ENCODE assay signal across 8 cellular contexts in the genomic region with DNA sequence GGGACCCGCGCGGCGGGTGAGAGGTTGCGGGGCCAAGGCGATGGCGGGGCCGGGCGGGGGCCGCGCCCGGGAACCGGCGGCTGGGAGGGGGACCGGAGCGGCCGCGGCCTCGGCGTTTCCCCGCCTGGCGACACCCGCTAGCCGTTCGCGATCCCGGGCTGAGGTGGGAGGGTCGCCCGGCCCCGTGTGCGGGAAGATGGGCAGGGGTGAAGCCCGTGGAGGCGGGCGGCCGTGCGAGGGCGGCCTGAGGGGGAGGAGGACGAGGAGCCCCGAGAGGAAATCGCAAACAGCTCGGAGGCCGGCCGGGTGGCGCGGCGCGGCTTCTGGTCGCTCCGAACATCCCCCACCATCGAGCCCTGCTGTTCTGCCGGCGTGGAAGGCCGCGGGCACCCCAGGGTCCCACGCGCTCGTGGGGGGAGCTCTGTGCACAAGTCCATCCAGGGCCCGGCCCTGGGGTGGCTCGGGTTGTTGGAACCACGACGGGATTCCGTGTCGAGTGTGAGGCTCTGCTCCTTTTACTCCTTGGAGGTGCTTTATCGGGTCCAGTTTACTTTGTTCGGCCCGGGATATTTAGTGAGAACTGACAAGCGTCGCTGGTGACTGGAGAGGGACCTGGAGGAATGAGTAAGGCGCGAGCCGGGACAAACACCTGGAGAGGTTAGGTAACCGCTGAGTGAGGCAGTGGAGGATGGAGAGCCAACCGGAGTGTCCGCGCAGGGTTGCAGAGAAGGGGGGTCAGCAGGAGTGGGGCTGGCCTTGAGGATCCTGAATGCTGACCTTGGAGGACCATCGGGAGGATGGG. TPM values are rescaled to one million over a fixed set of nuclear protein-coding genes. Genes with fewer than 3 reads are reported as not detected.
DNase-seq lines count a peak whose midpoint lies in the region; TF ChIP-seq lines count a peak whose summit lies in the region.

No MANE protein-coding gene starts in this region.

- no peaks in the 10 kb centered on the region for H3K27me3 Mint-ChIP-seq in CD8-positive, alpha-beta memory T cell
- H3K27me3 Mint-ChIP-seq in MCF 10A (ENCODE audit: insufficient read depth, unreplicated experiment): no peaks in the 10 kb centered on the region

- DNase-seq in CD8-positive, alpha-beta memory T cell: peak; percentile 15 to 61 (median 44)
- peak; percentile 81 for DNase-seq in GM20000 (ENCODE audit: low spot score)
- peak; percentile 33 for DNase-seq in HK-2 (ENCODE audit: unreplicated experiment)
- DNase-seq in T-helper 22 cell (ENCODE audit: low read depth): peak; percentile 2
- peak; percentile 50 for DNase-seq in MCF 10A (ENCODE audit: unreplicated experiment)
- no peak for DNase-seq in foreskin melanocyte

- TF ChIP-seq CTCF in GM20000 (IDR thresholded peaks at IDR 0.05; ENCODE audit: extremely low read depth, missing control alignments) (no peak), MCF 10A (IDR thresholded peaks at IDR 0.05; ENCODE audit: unreplicated experiment) (no peak)

- H3K27ac Mint-ChIP-seq in CD8-positive, alpha-beta memory T cell: peak overlapping the region; percentile 62 to 97 (median 86)
- peak overlapping the region; percentile 40 for H3K27ac Mint-ChIP-seq in MCF 10A (ENCODE audit: low read depth, unreplicated experiment)

- no peaks in the 10 kb centered on the region for H3K36me3 ChIP-seq in CD8-positive, alpha-beta memory T cell (ENCODE audit: insufficient read depth, low read length)
- H3K36me3 ChIP-seq in iPS-20b (ENCODE audit: insufficient read depth, low read depth, low read length): no peaks in the 10 kb centered on the region
- H3K36me3 ChIP-seq in skeletal muscle tissue (ENCODE audit: control insufficient read depth in 3 of 3, insufficient read depth in 3 of 3, low read length in 3 of 3): no peaks in the 10 kb centered on the region

- peaks cover 40% of the 10 kb centered on the region for H3K4me1 ChIP-seq in CD8-positive, alpha-beta memory T cell (ENCODE audit: insufficient read depth, low read length)
- H3K4me1 ChIP-seq in iPS-20b (ENCODE audit: insufficient read depth, low read length): peaks cover 3% of the 10 kb centered on the region; the same call in 1 of the 2 replicates
- peaks cover 3 to 30% (median 22%) of the 10 kb centered on the region in 3 donors for H3K4me1 ChIP-seq in skeletal muscle tissue (ENCODE audit: control insufficient read depth in 3 of 3, insufficient read depth in 3 of 3, low read length in 3 of 3)

- peak overlapping the region; percentile 61 for H3K27ac ChIP-seq in CD8-positive, alpha-beta memory T cell (ENCODE audit: low read depth, low read length)
- H3K27ac ChIP-seq in iPS-20b (ENCODE audit: low read length) (no peak overlapping the region), skeletal muscle tissue (ENCODE audit: low read depth, low read length) (peak overlapping the region; percentile 83)

- no peaks in the 10 kb centered on the region for H3K27me3 ChIP-seq in CD8-positive, alpha-beta memory T cell (ENCODE audit: insufficient read depth, low read length, poor library complexity, severe bottlenecking)
- H3K27me3 ChIP-seq in iPS-20b (ENCODE audit: insufficient read depth, low read length): peaks cover 51% of the 10 kb centered on the region
- H3K27me3 ChIP-seq in skeletal muscle tissue (ENCODE audit: control insufficient read depth in 3 of 3, insufficient read depth in 3 of 3, low read length in 3 of 3): no peaks in the 10 kb centered on the region

- POLR2A ChIA-PET in CD8-positive, alpha-beta memory T cell (lab: Charles Lee): interaction anchor here (0.6 to 2.5 kb wide), 6 partner anchors 9 to 162 kb away, joined by 3 to 15 read pairs (median 4); a partner anchor contains a TSS
- POLR2A ChIA-PET in MCF 10A (lab: Yijun Ruan, JAX): interaction anchor here (0.6 to 2.2 kb wide), 15 partner anchors 8 to 414 kb away, joined by 3 to 35 read pairs (median 3); a partner anchor contains a TSS

- H3K9ac ChIP-seq in iPS-20b (ENCODE audit: low read depth, low read length) (peak overlapping the region; percentile 41; the same call in 1 of the 2 replicates), skeletal muscle tissue (ENCODE audit: low read depth in 1 of 3, low read length in 3 of 3) (peak overlapping the region; percentile 86 to 88 (median 87))

- H3K9me3 Mint-ChIP-seq in CD8-positive, alpha-beta memory T cell: no peaks in the 10 kb centered on the region
- peaks cover 6% of the 10 kb centered on the region for H3K9me3 Mint-ChIP-seq in MCF 10A (ENCODE audit: unreplicated experiment)

- H3K9me3 ChIP-seq in CD8-positive, alpha-beta memory T cell (ENCODE audit: low read length): no peaks in the 10 kb centered on the region
- no peaks in the 10 kb centered on the region for H3K9me3 ChIP-seq in iPS-20b (ENCODE audit: insufficient read depth, low read depth, low read length)
- no peaks in the 10 kb centered on the region for H3K9me3 ChIP-seq in skeletal muscle tissue (ENCODE audit: control insufficient read depth in 3 of 3, low read length in 3 of 3)

- intact Hi-C loops in MCF 10A (cut with micrococcal nuclease): loop anchor here (5.0 kb wide), 1 partner anchor 62 kb away; no protein-coding TSS in a partner anchor

- H3K36me3 Mint-ChIP-seq in CD8-positive, alpha-beta memory T cell: peaks cover 0 to 8% (median 2%) of the 10 kb centered on the region in 3 donors
- peaks cover 11% of the 10 kb centered on the region for H3K36me3 Mint-ChIP-seq in MCF 10A (ENCODE audit: insufficient read depth, unreplicated experiment)

- no TSS peak for BruUV-seq in MCF 10A (replicated peaks; lab: Mats Ljungman, UMichigan)

- H3K4me3 ChIP-seq in CD8-positive, alpha-beta memory T cell (ENCODE audit: low read length): peak overlapping the region; percentile 80
- H3K4me3 ChIP-seq in iPS-20b (ENCODE audit: low read length) (peak overlapping the region; percentile 76), skeletal muscle tissue (ENCODE audit: low read length in 3 of 3) (peak overlapping the region; percentile 80 to 89 (median 86))

- CTCF ChIA-PET in CD8-positive, alpha-beta memory T cell (lab: Charles Lee): interaction anchor here (0.6 to 2.1 kb wide), 6 partner anchors 9 to 117 kb away, joined by 3 to 8 read pairs (median 6); no protein-coding TSS in a partner anchor
- CTCF ChIA-PET in MCF 10A (lab: Yijun Ruan, JAX): interaction anchor here (1.3 to 1.9 kb wide), 2 partner anchors 10 to 356 kb away, joined by 4 to 8 read pairs; no protein-coding TSS in a partner anchor

- peak overlapping the region; percentile 81 to 97 (median 91) for H3K4me3 Mint-ChIP-seq in CD8-positive, alpha-beta memory T cell
- H3K4me3 Mint-ChIP-seq in MCF 10A (ENCODE audit: unreplicated experiment): peak overlapping the region; percentile 86

- peaks cover 42 to 56% (median 52%) of the 10 kb centered on the region in 3 donors for H3K4me1 Mint-ChIP-seq in CD8-positive, alpha-beta memory T cell
- peaks cover 38% of the 10 kb centered on the region for H3K4me1 Mint-ChIP-seq in MCF 10A (ENCODE audit: insufficient read depth, unreplicated experiment)

RNA-seq across cellular contexts. Expression of a gene that starts 0.7 kb away (rescaled TPM):
- 10 to 100 TPM; 25.5 to 26.7 TPM for total RNA-seq in CD8-positive, alpha-beta memory T cell
- polyA plus RNA-seq in CD8-positive, alpha-beta memory T cell: 34.2 TPM
- 22.6 and 25.9 TPM in 2 replicates for total RNA-seq in MCF 10A (2022)
- 23.0 TPM for total RNA-seq in skeletal muscle tissue
